Comparison of ENCODE assay signal across 8 cellular contexts in genomic region chr3:9732080-9732752, GRCh38. TPM values are rescaled to one million over a fixed set of nuclear protein-coding genes. Genes with fewer than 3 reads are reported as not detected.
DNase-seq lines count a peak whose midpoint lies in the region; ATAC-seq and TF ChIP-seq lines count a peak whose summit lies in the region.

No MANE protein-coding gene starts in this region.

- H3K4me2 ChIP-seq in SU-DHL-6 (ENCODE audit: low read depth, low read length, poor library complexity, severe bottlenecking): peak overlapping the region; percentile 97

- no peaks in the 10 kb centered on the region for H3K9me3 Mint-ChIP-seq in stimulated activated memory B cell treated with anti-CD40 and anti-IgM and Interleukin-4, amounts not matched to agents 10 μg/mL and 1 μg/mL and 100 μg/mL, for 72 hours

- no peaks in the 10 kb centered on the region for H3K27me3 ChIP-seq in SU-DHL-6 (ENCODE audit: low read length)
- H3K27me3 ChIP-seq in breast epithelium: no peaks in the 10 kb centered on the region
- no peaks in the 10 kb centered on the region for H3K27me3 ChIP-seq in layer of hippocampus (ENCODE audit: control insufficient read depth, insufficient read depth, low read length)

- no peaks in the 10 kb centered on the region for H3K27me3 Mint-ChIP-seq in stimulated activated memory B cell treated with anti-CD40 and anti-IgM and Interleukin-4, amounts not matched to agents 10 μg/mL and 1 μg/mL and 100 μg/mL, for 72 hours

- 0 out of 2 replicates have a peak, but pooled peaks cover 7% of the 10 kb centered on the region for H3F3A ChIP-seq in SU-DHL-6 (ENCODE audit: insufficient read depth)

- H3K4me1 ChIP-seq in breast epithelium: peaks cover 8 to 20% of the 10 kb centered on the region in 2 donors

- H3K36me3 Mint-ChIP-seq in stimulated activated memory B cell treated with anti-CD40 and anti-IgM and Interleukin-4, amounts not matched to agents 10 μg/mL and 1 μg/mL and 100 μg/mL, for 72 hours: peaks cover 21% of the 10 kb centered on the region

- H3K9me2 ChIP-seq in SU-DHL-6 (replicated peaks; ENCODE audit: insufficient read depth, low read length): no peaks in the 10 kb centered on the region

- H3K9ac ChIP-seq in SU-DHL-6 (ENCODE audit: low read length): peak overlapping the region; percentile 97

- peak; percentile 5 for ATAC-seq in HG02852 (IDR thresholded peaks at IDR 0.05; ENCODE audit: unreplicated experiment)
- ATAC-seq in stimulated activated memory B cell treated with anti-CD40 and anti-IgM and Interleukin-4, amounts not matched to agents 10 μg/mL and 1 μg/mL and 100 μg/mL, for 72 hours: peak; percentile 1

- peaks cover 51% of the 10 kb centered on the region for H3K4me1 Mint-ChIP-seq in stimulated activated memory B cell treated with anti-CD40 and anti-IgM and Interleukin-4, amounts not matched to agents 10 μg/mL and 1 μg/mL and 100 μg/mL, for 72 hours

- H3K27ac Mint-ChIP-seq in stimulated activated memory B cell treated with anti-CD40 and anti-IgM and Interleukin-4, amounts not matched to agents 10 μg/mL and 1 μg/mL and 100 μg/mL, for 72 hours: peak overlapping the region; percentile 92

- TF ChIP-seq CTCF in GM12864 (IDR thresholded peaks at IDR 0.05; ENCODE audit: low read depth, low read length, missing control alignments): no peak
- no peak for TF ChIP-seq CTCF in SU-DHL-6 (IDR thresholded peaks at IDR 0.05; ENCODE audit: insufficient read depth, low read length, poor library complexity, severe bottlenecking)
- no peak for TF ChIP-seq CTCF in breast epithelium (IDR thresholded peaks at IDR 0.05)

- intact Hi-C loops in breast epithelium (cut with DNase I; ENCODE audit: low total_unique reads): no loop called here

- peak overlapping the region; percentile 37 for H2AFZ ChIP-seq in SU-DHL-6 (ENCODE audit: low read depth, low read length, severe bottlenecking)

- DNase-seq in GM12864 (ENCODE audit: low read depth): no peak
- DNase-seq in breast epithelium (ENCODE audit: low spot score in 2 of 2): no peak
- no peak for DNase-seq in SK-N-DZ (ENCODE audit: low spot score)
- no peak for DNase-seq in occipital lobe (lab: John Stamatoyannopoulos, UW)

- H3K27ac ChIP-seq in SU-DHL-6 (ENCODE audit: low read depth, low read length): peak overlapping the region; percentile 77
- H3K27ac ChIP-seq in breast epithelium: peak overlapping the region; percentile 97 to 98
- H3K27ac ChIP-seq in layer of hippocampus (ENCODE audit: low read depth, low read length): peak overlapping the region; percentile 93

- H3K36me3 ChIP-seq in SU-DHL-6 (ENCODE audit: low read length) (0 out of 2 replicates have a peak, but pooled peaks cover 3% of the 10 kb centered on the region), breast epithelium (no peaks in the 10 kb centered on the region)

- H3K79me2 ChIP-seq in SU-DHL-6 (ENCODE audit: insufficient read depth, low read length): peaks cover 34% of the 10 kb centered on the region

- H3K4me3 ChIP-seq in GM12864 (ENCODE audit: low read depth, low read length) (peak overlapping the region; percentile 96), SU-DHL-6 (ENCODE audit: insufficient read depth, low read length, poor library complexity, severe bottlenecking) (peak overlapping the region; percentile 86), breast epithelium (peak overlapping the region; percentile 74 to 100 (median 99))

- H4K20me1 ChIP-seq in SU-DHL-6 (ENCODE audit: low read depth, low read length): no peaks in the 10 kb centered on the region; the same call in 1 of the 2 replicates

- peak overlapping the region; percentile 86 for H3K4me3 Mint-ChIP-seq in stimulated activated memory B cell treated with anti-CD40 and anti-IgM and Interleukin-4, amounts not matched to agents 10 μg/mL and 1 μg/mL and 100 μg/mL, for 72 hours

- TF ChIP-seq POLR2A in breast epithelium (IDR thresholded peaks at IDR 0.05): no peak

- H3K9me3 ChIP-seq in SU-DHL-6 (ENCODE audit: insufficient read depth, low read length) (no peaks in the 10 kb centered on the region), breast epithelium (no peaks in the 10 kb centered on the region)

RNA-seq across cellular contexts. Expression of gene BRPF1, which starts 0.7 kb away (rescaled TPM):
- total RNA-seq in breast epithelium: 10 to 100 TPM; 14.7 to 19.7 (median 19.3) TPM
- polyA plus RNA-seq in SK-N-DZ (2014; cell fraction: cytosol; rRNA removed): 28.4 TPM in 2 replicates
- 46.5 and 55.9 TPM in 2 replicates for polyA plus RNA-seq in SK-N-DZ (2014; cell fraction: nucleus; rRNA removed)
- 16.8 TPM for total RNA-seq in occipital lobe

RNA-seq across cellular contexts. Expression of gene OGG1, which starts 17.5 kb away (rescaled TPM):
- total RNA-seq in breast epithelium (10 to 100 TPM; 21.3 to 33.4 (median 23.3) TPM), occipital lobe (61.3 TPM)
- polyA plus RNA-seq in SK-N-DZ (2014; cell fraction: cytosol; rRNA removed): 44.1 and 55.2 TPM in 2 replicates
- 46.7 and 59.0 TPM in 2 replicates for polyA plus RNA-seq in SK-N-DZ (2014; cell fraction: nucleus; rRNA removed)

RNA-seq across cellular contexts. Expression of gene CPNE9, which starts 28.6 kb away (rescaled TPM):
- total RNA-seq in breast epithelium (not detected), occipital lobe (0.31 TPM)
- 0.30 TPM in 1 of 2 replicates, not detected in the other for polyA plus RNA-seq in SK-N-DZ (2014; cell fraction: cytosol; rRNA removed)
- polyA plus RNA-seq in SK-N-DZ (2014; cell fraction: nucleus; rRNA removed): 1.9 TPM in 1 of 2 replicates, not detected in the other

RNA-seq across cellular contexts. Expression of gene CAMK1, which starts 37.5 kb away (rescaled TPM):
- total RNA-seq in breast epithelium (10 to 100 TPM; 25.2 to 58.7 (median 40.0) TPM), occipital lobe (56.1 TPM)
- polyA plus RNA-seq in SK-N-DZ (2014; cell fraction: cytosol; rRNA removed): 69.5 and 83.7 TPM in 2 replicates
- 51.1 TPM in 2 replicates for polyA plus RNA-seq in SK-N-DZ (2014; cell fraction: nucleus; rRNA removed)
